In genomic region chr3:72295974-72296450, GRCh38 we compare ENCODE assay signal across 26 cellular contexts.
DNase-seq lines count a peak whose midpoint lies in the region; ATAC-seq and TF ChIP-seq lines count a peak whose summit lies in the region.
"Had no signal": no experiment of that assay in that cellular context is flagged by ENCODE, and none has a peak within 500 bp of the region (broad histone marks: within the 10 kb centered on the region; RNA-seq: fewer than 3 reads in every experiment).

No MANE protein-coding gene starts in this region.

- no peak for TF ChIP-seq POLR2A in stomach (IDR thresholded peaks at IDR 0.05)

- no peak overlapping the region for H3K27ac ChIP-seq in GM23338 (ENCODE audit: low read depth)
- peak overlapping the region; percentile 94 for H3K27ac ChIP-seq in VCaP
- peak overlapping the region; percentile 53 to 57 for H3K27ac ChIP-seq in mucosa of rectum (ENCODE audit: low read depth in 2 of 2, low read length in 2 of 2)
- peak overlapping the region; percentile 24 to 78 (median 64) for H3K27ac ChIP-seq in stomach
- H3K27ac ChIP-seq: BLaER1 treated with 17β-estradiol and CSF1 and Interleukin-3, amounts not matched to agents 10 nM and 100 nM; SJCRH30 had no signal

- peaks cover 10% of the 10 kb centered on the region for H3K4me1 ChIP-seq in GM23338 (ENCODE audit: insufficient read depth)
- H3K4me1 ChIP-seq in mucosa of rectum (ENCODE audit: control insufficient read depth in 2 of 2, insufficient read depth in 2 of 2, low read length in 2 of 2), result no peaks in the 10 kb centered on the region
- H3K4me1 ChIP-seq in stomach, result peaks cover 0 to 22% (median 9%) of the 10 kb centered on the region in 4 donors
- H3K4me1 ChIP-seq: SJCRH30 had no signal

- peak overlapping the region; percentile 79; the same call in 1 of the 2 replicates for H2AFZ ChIP-seq in GM23338

- peaks cover 5% of the 10 kb centered on the region; the same call in 1 of the 2 replicates for H3K9me2 ChIP-seq in GM23338 (ENCODE audit: insufficient read depth)

- TF ChIP-seq CTCF in GM23338 (conservative IDR thresholded peaks at IDR 0.05; ENCODE audit: low read depth in 2 of 2) (no peak), VCaP (conservative IDR thresholded peaks at IDR 0.05) (no peak), stomach (IDR thresholded peaks at IDR 0.05) (no peak)

- intact Hi-C loops in stomach (cut with DNase I; ENCODE audit: low total_unique reads), result no loop called here

- no peak overlapping the region for H3K27ac Mint-ChIP-seq in GM23338
- H3K27ac Mint-ChIP-seq: CD4-positive, alpha-beta memory T cell had no signal

- no peaks in the 10 kb centered on the region for H3K36me3 Mint-ChIP-seq in GM23338 (ENCODE audit: low read depth)
- H3K36me3 Mint-ChIP-seq: CD4-positive, alpha-beta memory T cell had no signal

- H3K27me3 Mint-ChIP-seq in GM23338 (ENCODE audit: insufficient read depth, low read depth, poor library complexity), result peaks cover 4% of the 10 kb centered on the region

- no peak overlapping the region for H3K9ac ChIP-seq in mucosa of rectum (ENCODE audit: low read depth in 1 of 2, low read length in 2 of 2)
- H3K9ac ChIP-seq: BLaER1 treated with 17β-estradiol and CSF1 and Interleukin-3, amounts not matched to agents 10 nM and 100 nM had no signal

- no peak overlapping the region for H3K4me3 ChIP-seq in GM23338
- no peak overlapping the region for H3K4me3 ChIP-seq in mucosa of rectum (ENCODE audit: low read length in 2 of 2)
- no peak overlapping the region for H3K4me3 ChIP-seq in stomach
- H3K4me3 ChIP-seq: BLaER1 treated with 17β-estradiol and CSF1 and Interleukin-3, amounts not matched to agents 10 nM and 100 nM; SJCRH30 had no signal

- no peak overlapping the region for H3K4me2 ChIP-seq in GM23338
- H3K4me2 ChIP-seq: BLaER1 treated with 17β-estradiol and CSF1 and Interleukin-3, amounts not matched to agents 10 nM and 100 nM had no signal

- H3K27me3 ChIP-seq in GM23338 (ENCODE audit: insufficient read depth), result no peaks in the 10 kb centered on the region
- H3K27me3 ChIP-seq in mucosa of rectum (ENCODE audit: control insufficient read depth in 2 of 2, insufficient read depth in 2 of 2, low read length in 2 of 2), result no peaks in the 10 kb centered on the region
- H3K27me3 ChIP-seq in stomach, result no peaks in the 10 kb centered on the region
- H3K27me3 ChIP-seq: BLaER1 treated with 17β-estradiol and CSF1 and Interleukin-3, amounts not matched to agents 10 nM and 100 nM; SJCRH30 had no signal

- TF ChIP-seq EP300 in stomach (IDR thresholded peaks at IDR 0.05), result no peak

- H3K9me3 Mint-ChIP-seq in GM23338, result no peaks in the 10 kb centered on the region

- no peaks in the 10 kb centered on the region for H3K36me3 ChIP-seq in GM23338 (ENCODE audit: insufficient read depth)
- H3K36me3 ChIP-seq in mucosa of rectum (ENCODE audit: control insufficient read depth in 2 of 2, insufficient read depth in 2 of 2, low read length in 2 of 2), result no peaks in the 10 kb centered on the region
- H3K36me3 ChIP-seq in stomach, result no peaks in the 10 kb centered on the region
- H3K36me3 ChIP-seq: BLaER1 treated with 17β-estradiol and CSF1 and Interleukin-3, amounts not matched to agents 10 nM and 100 nM; SJCRH30 had no signal

- H3K79me2 ChIP-seq in GM23338 (replicated peaks; ENCODE audit: insufficient read depth), result no peaks in the 10 kb centered on the region

- WGBS in stomach, 5 donors, result 81 to 94% (median 88%) methylated on average over 7 of the region's 7 CpGs

- no peak for ATAC-seq in GM23338
- ATAC-seq in HG03280 (IDR thresholded peaks at IDR 0.05; ENCODE audit: unreplicated experiment), result no peak
- ATAC-seq: PC-3, Right ventricle myocardium inferior had no signal

- peaks cover 18% of the 10 kb centered on the region for H3K4me1 Mint-ChIP-seq in GM23338
- H3K4me1 Mint-ChIP-seq: CD4-positive, alpha-beta memory T cell had no signal

- no peak for DNase-seq in GM23338 (ENCODE audit: low spot score)
- no peak for DNase-seq in stomach
- DNase-seq in NCI-H146 (lab: John Stamatoyannopoulos, UW), result no peak
- DNase-seq in hippocampal formation (lab: John Stamatoyannopoulos, UW), result no peak
- no peak for DNase-seq in DMS 273 (lab: John Stamatoyannopoulos, UW; ENCODE audit: unreplicated experiment)
- DNase-seq: CD4-positive, alpha-beta memory T cell; COR-L47; DMS 273 treated with DMSO at 0.1 percent for 48 hours; DMS79 treated with DMSO at 0.1 percent for 48 hours; GF-D8; KBM-7; MV-4-11; NCI-H1105; NCI-H1436 treated with DMSO at 0.1 percent for 48 hours; NCI-H1930; NCI-H2107; NCI-H524; NCI-H748 treated with DMSO at 0.1 percent for 48 hours; NK-92 treated with Interleukin-12 subunit alpha and Interleukin-12 subunit beta, amount 100 ng/mL, for 24 hours; PC-3; SJCRH30 had no signal

- H4K20me1 ChIP-seq in GM23338 (replicated peaks; ENCODE audit: insufficient read depth), result no peaks in the 10 kb centered on the region
- H4K20me1 ChIP-seq: BLaER1 treated with 17β-estradiol and CSF1 and Interleukin-3, amounts not matched to agents 10 nM and 100 nM had no signal

- no peaks in the 10 kb centered on the region for H3F3A ChIP-seq in GM23338 (replicated peaks; ENCODE audit: low read depth)

- H3K4me3 Mint-ChIP-seq in GM23338, result no peak overlapping the region
- H3K4me3 Mint-ChIP-seq: CD4-positive, alpha-beta memory T cell had no signal

- H3K9me3 ChIP-seq in mucosa of rectum (ENCODE audit: control insufficient read depth in 2 of 2, low read length in 2 of 2), result no peaks in the 10 kb centered on the region
- no peaks in the 10 kb centered on the region for H3K9me3 ChIP-seq in stomach
- H3K9me3 ChIP-seq: BLaER1 treated with 17β-estradiol and CSF1 and Interleukin-3, amounts not matched to agents 10 nM and 100 nM; SJCRH30 had no signal

TF ChIP-seq in GM23338, 12 proteins besides CTCF, POLR2A, EP300 and RAD21 (continues in another document):
- TF ChIP-seq ZNF462 (CRISPR knock-in tag; IDR thresholded peaks at IDR 0.05) (no peak), ETS1 (IDR thresholded peaks at IDR 0.05) (no peak), EZH2 (IDR thresholded peaks at IDR 0.05; ENCODE audit: low read depth, unreplicated experiment) (no peak)
